ENCODE assay signal across 1 cellular context in genomic region chr6:80336906-80337305, GRCh38.
TF ChIP-seq lines count a peak whose summit lies in the region.

No MANE protein-coding gene starts in this region.

TF ChIP-seq in GM23338, 12 proteins besides CTCF, POLR2A, EP300 and RAD21 (continued from another document):
- no peak for TF ChIP-seq ZNF462 (CRISPR knock-in tag; IDR thresholded peaks at IDR 0.05)
- TF ChIP-seq ETS1 (IDR thresholded peaks at IDR 0.05) = no peak
- TF ChIP-seq POLR2AphosphoS5 (IDR thresholded peaks at IDR 0.05; ENCODE audit: low read depth) = no peak
- no peak for TF ChIP-seq ZNF114 (CRISPR knock-in tag; IDR thresholded peaks at IDR 0.05)
- TF ChIP-seq JUNB (IDR thresholded peaks at IDR 0.05; ENCODE audit: unreplicated experiment) = no peak
- no peak for TF ChIP-seq CREB1 (CRISPR knock-in tag; IDR thresholded peaks at IDR 0.05; ENCODE audit: low read depth)
- TF ChIP-seq REST (IDR thresholded peaks at IDR 0.05; ENCODE audit: unreplicated experiment) = no peak
